ENCODE assay signal across 8 cellular contexts in the genomic region with DNA sequence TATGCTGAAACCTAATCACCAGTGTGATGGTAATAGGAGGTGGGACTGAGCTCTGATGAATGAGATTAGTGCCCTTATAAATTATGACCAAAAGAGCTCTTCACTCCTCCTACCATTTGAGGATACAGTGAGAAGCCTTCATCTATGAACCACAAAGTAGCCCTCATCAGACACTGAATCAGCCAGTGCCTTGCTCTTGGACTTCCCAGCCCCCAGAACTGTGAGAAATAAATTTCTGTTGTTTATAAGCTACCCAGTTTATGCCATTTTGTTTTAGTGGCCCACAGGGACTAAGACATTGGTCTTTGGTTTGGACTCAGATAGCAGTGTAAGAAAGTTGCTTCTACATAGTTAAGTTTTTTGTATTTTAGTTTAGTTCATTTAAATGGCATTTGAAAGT. TPM values are rescaled to one million over a fixed set of nuclear protein-coding genes. Genes with fewer than 3 reads are reported as not detected.
"Had no signal": no experiment of that assay in that cellular context is flagged by ENCODE, and none has a peak within 500 bp of the region (broad histone marks: within the 10 kb centered on the region; RNA-seq: fewer than 3 reads in every experiment).

No MANE protein-coding gene starts in this region.

- DNase-seq: IMR-90, KBM-7 had no signal

- H3K4me3 ChIP-seq: K562 had no signal

- ATAC-seq: K562 had no signal

- FAIRE-seq: HTR-8/SVneo, K562 had no signal

- H3K27ac ChIP-seq: HL-60 had no signal

RNA-seq across cellular contexts. Expression of a gene that starts 32.9 kb away (rescaled TPM):
- total RNA-seq: HT-29, HT1080, K562 had no signal
- polyA plus RNA-seq: IgD-negative memory B cell, IMR-90, K562 had no signal
